ENCODE assay signal across 20 cellular contexts in genomic region chr11:113828186-113828585, GRCh38. TPM values are rescaled to one million over a fixed set of nuclear protein-coding genes. Genes with fewer than 3 reads are reported as not detected.
DNase-seq lines count a peak whose midpoint lies in the region; FAIRE-seq and TF ChIP-seq lines count a peak whose summit lies in the region.
"Had no signal": no experiment of that assay in that cellular context is flagged by ENCODE, and none has a peak within 500 bp of the region (broad histone marks: within the 10 kb centered on the region; RNA-seq: fewer than 3 reads in every experiment).

No MANE protein-coding gene starts in this region.

- FAIRE-seq in D721Med (lab: Jason Lieb, UNC): no peak
- FAIRE-seq: GM19239, HepG2 had no signal

- H3K27ac ChIP-seq in WERI-Rb-1: peak overlapping the region; percentile 21
- H3K27ac ChIP-seq: C4-2B, GM23248 had no signal

- H3K36me3 ChIP-seq in WERI-Rb-1: peaks cover 87% of the 10 kb centered on the region

- no peaks in the 10 kb centered on the region for H3K27me3 Mint-ChIP-seq in glutamatergic neuron (ENCODE audit: unreplicated experiment)
- H3K27me3 Mint-ChIP-seq: CD4-positive, alpha-beta memory T cell; IgD-negative memory B cell had no signal

- H3K4me3 ChIP-seq in WERI-Rb-1 (ENCODE audit: low read depth, low read length): no peak overlapping the region
- H3K4me3 ChIP-seq: GM23248, HAP-1 had no signal

- no peak overlapping the region for H3K4me3 Mint-ChIP-seq in glutamatergic neuron (ENCODE audit: unreplicated experiment)
- H3K4me3 Mint-ChIP-seq: CD4-positive, alpha-beta memory T cell; IgD-negative memory B cell had no signal

- no peaks in the 10 kb centered on the region for H3K9me3 ChIP-seq in WERI-Rb-1 (ENCODE audit: severe bottlenecking)

- H3K36me3 Mint-ChIP-seq in glutamatergic neuron (ENCODE audit: unreplicated experiment): peaks cover 5% of the 10 kb centered on the region

- peaks cover 2% of the 10 kb centered on the region for H3K4me1 Mint-ChIP-seq in glutamatergic neuron (ENCODE audit: low read depth, unreplicated experiment)
- H3K4me1 Mint-ChIP-seq: CD4-positive, alpha-beta memory T cell had no signal

- DNase-seq in NCI-H2171 (lab: John Stamatoyannopoulos, UW) (peak; percentile 68), WERI-Rb-1 (no peak), glutamatergic neuron (no peak), superior temporal gyrus (ENCODE audit: extremely low spot score) (peak; percentile 74), NCI-H2081 treated with DMSO at 0.1 percent for 48 hours (lab: John Stamatoyannopoulos, UW) (no peak), D721Med (ENCODE audit: insufficient read length, low spot score) (no peak)
- DNase-seq in stimulated activated CD4-positive, alpha-beta T cell treated with anti-CD3 and anti-CD28 coated beads, Interleukin-1b, Interleukin-23, amount 100 ng/mL, for 48 hours: no peak
- DNase-seq: ACHN; CD4-positive, alpha-beta memory T cell; DMS79; GF-D8; GM23248; KBM-7 had no signal

- H3K9me3 Mint-ChIP-seq in glutamatergic neuron (ENCODE audit: unreplicated experiment): no peaks in the 10 kb centered on the region
- H3K9me3 Mint-ChIP-seq: CD4-positive, alpha-beta memory T cell; IgD-negative memory B cell had no signal

- no peaks in the 10 kb centered on the region for H3K27me3 ChIP-seq in WERI-Rb-1 (ENCODE audit: insufficient read depth, low read depth, severe bottlenecking)

- TF ChIP-seq CTCF in WERI-Rb-1 (IDR thresholded peaks at IDR 0.05; ENCODE audit: low read depth, low read length) (no peak), glutamatergic neuron (IDR thresholded peaks at IDR 0.05; ENCODE audit: partially characterized antibody, unreplicated experiment) (no peak), D721Med (IDR thresholded peaks at IDR 0.05; ENCODE audit: insufficient read depth, missing control alignments) (no peak)

- peak overlapping the region; percentile 55 for H3K27ac Mint-ChIP-seq in glutamatergic neuron (ENCODE audit: unreplicated experiment)
- H3K27ac Mint-ChIP-seq: CD4-positive, alpha-beta memory T cell; IgD-negative memory B cell had no signal

RNA-seq across cellular contexts. Expression of gene USP28, which starts 47.2 kb away (rescaled TPM):
- 20.0 TPM for total RNA-seq in glutamatergic neuron (ENCODE audit: unreplicated experiment)

RNA-seq across cellular contexts. Expression of gene CLDN25, which starts 48.6 kb away (rescaled TPM):
- total RNA-seq in glutamatergic neuron (ENCODE audit: unreplicated experiment): not detected
- total RNA-seq: CD4-positive, alpha-beta memory T cell; Daoy; GM23248; H4; HepG2 had no signal

RNA-seq across cellular contexts. Expression of gene ZW10, which starts 54.7 kb away (rescaled TPM):
- 10.5 TPM for total RNA-seq in glutamatergic neuron (ENCODE audit: unreplicated experiment)

Comparison
In these comparisons a context has a peak if more than half of its experiments do, and no peak if none do; other contexts are left out.
1. DNase-seq: peak in NCI-H2171 (single experiment) and superior temporal gyrus (single experiment); none in WERI-Rb-1 (single experiment), glutamatergic neuron (single experiment), stimulated activated CD4-positive, alpha-beta T cell treated with anti-CD3 and anti-CD28 coated beads, Interleukin-1b, Interleukin-23, amount 100 ng/mL, for 48 hours (single experiment), NCI-H2081 treated with DMSO at 0.1 percent for 48 hours (single experiment) and D721Med (single experiment).